ENCODE assay signal across 1 cellular context in genomic region chr20:36865076-36865860, GRCh38.
TF ChIP-seq lines count a peak whose summit lies in the region.

No MANE protein-coding gene starts in this region.

TF ChIP-seq in HCT116, 20 proteins besides CTCF, POLR2A, EP300 and RAD21 (continued from another document):
- TF ChIP-seq REST (IDR thresholded peaks at IDR 0.05; ENCODE audit: low read depth), result no peak
- no peak for TF ChIP-seq MAX (IDR thresholded peaks at IDR 0.05)
- no peak for TF ChIP-seq YY1 (IDR thresholded peaks at IDR 0.05; ENCODE audit: extremely low read depth, insufficient replicate concordance, low read depth, low read length)
- no peak for TF ChIP-seq EZH2phosphoT487 (IDR thresholded peaks at IDR 0.05; ENCODE audit: borderline replicate concordance)
- TF ChIP-seq POLR2AphosphoS5 (IDR thresholded peaks at IDR 0.05; ENCODE audit: low read depth, low read length), result no peak
